In the genomic region with DNA sequence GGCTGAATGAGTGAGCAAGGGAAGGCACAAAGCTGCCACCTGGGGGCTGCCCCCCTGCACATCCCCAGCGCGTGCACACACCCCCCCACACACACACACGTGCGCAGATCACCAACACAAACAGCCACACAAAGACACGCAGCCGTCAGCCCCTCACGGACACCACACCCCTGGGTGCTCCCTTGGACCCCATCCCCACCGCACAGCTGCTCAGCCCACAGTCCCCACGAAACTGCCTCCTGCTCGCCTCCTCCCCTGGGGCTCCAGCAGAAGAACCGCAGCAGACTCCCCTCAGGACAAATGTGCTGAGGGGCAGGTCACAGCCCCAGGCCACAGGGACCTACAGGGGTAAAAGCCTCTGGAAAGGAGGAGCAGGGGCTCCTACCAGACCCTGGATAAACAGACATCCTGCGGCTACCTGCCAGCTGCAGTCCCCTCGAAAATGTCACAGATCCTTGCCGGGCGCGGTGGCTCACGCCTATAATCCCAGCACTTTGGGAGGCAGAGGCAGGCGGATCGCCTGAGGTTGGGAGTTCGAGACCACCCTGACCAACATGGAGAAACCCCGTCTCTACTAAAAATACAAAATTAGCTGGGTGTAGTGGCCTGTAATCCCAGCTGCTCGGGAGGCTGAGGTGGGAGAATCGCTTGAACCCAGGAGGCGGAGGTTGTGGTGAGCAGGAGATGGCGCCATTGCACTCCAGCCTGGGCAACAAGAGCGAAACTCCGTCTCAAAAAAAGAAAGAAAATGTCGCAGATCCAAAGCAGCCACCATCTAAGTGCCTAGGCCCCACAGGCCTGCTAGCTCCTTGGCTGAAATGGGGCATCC, we compare ENCODE assay signal across 9 cellular contexts. TPM values are rescaled to one million over a fixed set of nuclear protein-coding genes. Genes with fewer than 3 reads are reported as not detected.
DNase-seq lines count a peak whose midpoint lies in the region; ATAC-seq and TF ChIP-seq lines count a peak whose summit lies in the region.
"Had no signal": no experiment of that assay in that cellular context is flagged by ENCODE, and none has a peak within 500 bp of the region (broad histone marks: within the 10 kb centered on the region; RNA-seq: fewer than 3 reads in every experiment).

No MANE protein-coding gene starts in this region.

- peak overlapping the region; percentile 64 for H3K27ac Mint-ChIP-seq in central memory CD8-positive, alpha-beta T cell (ENCODE audit: low read depth)
- H3K27ac Mint-ChIP-seq in stimulated activated naive CD8-positive, alpha-beta T cell treated with anti-CD3 and anti-CD28 coated beads, Interleukin-15, amount 100 ng/mL, for 72 hours: peak overlapping the region in 1 of 2 donors; percentile 89
- H3K27ac Mint-ChIP-seq: mesothelial cell of epicardium had no signal

- H3K36me3 ChIP-seq in heart right ventricle: peaks cover 0 to 81% (median 54%) of the 10 kb centered on the region in 9 donors

- H3K27me3 Mint-ChIP-seq in central memory CD8-positive, alpha-beta T cell: no peaks in the 10 kb centered on the region
- no peaks in the 10 kb centered on the region for H3K27me3 Mint-ChIP-seq in stimulated activated naive CD8-positive, alpha-beta T cell treated with anti-CD3 and anti-CD28 coated beads, Interleukin-15, amount 100 ng/mL, for 72 hours

- H3K4me3 Mint-ChIP-seq in central memory CD8-positive, alpha-beta T cell: peak overlapping the region; percentile 13
- H3K4me3 Mint-ChIP-seq in stimulated activated naive CD8-positive, alpha-beta T cell treated with anti-CD3 and anti-CD28 coated beads, Interleukin-15, amount 100 ng/mL, for 72 hours: peak overlapping the region; percentile 20 to 51
- H3K4me3 Mint-ChIP-seq: mesothelial cell of epicardium had no signal

- no peaks in the 10 kb centered on the region for H3K9me3 Mint-ChIP-seq in central memory CD8-positive, alpha-beta T cell
- H3K9me3 Mint-ChIP-seq in stimulated activated naive CD8-positive, alpha-beta T cell treated with anti-CD3 and anti-CD28 coated beads, Interleukin-15, amount 100 ng/mL, for 72 hours: no peaks in the 10 kb centered on the region
- H3K9me3 Mint-ChIP-seq: mesothelial cell of epicardium had no signal

- TF ChIP-seq CTCF in heart right ventricle (IDR thresholded peaks at IDR 0.05): peak in 5 of 9 donors; percentile 16 to 38 (median 27)

- peak overlapping the region in 8 of 10 donors; percentile 44 to 96 (median 93) for H3K27ac ChIP-seq in heart right ventricle

- no peaks in the 10 kb centered on the region for H3K27me3 ChIP-seq in heart right ventricle

- peaks cover 46% of the 10 kb centered on the region for H3K4me1 Mint-ChIP-seq in central memory CD8-positive, alpha-beta T cell
- peaks cover 94% of the 10 kb centered on the region for H3K4me1 Mint-ChIP-seq in stimulated activated naive CD8-positive, alpha-beta T cell treated with anti-CD3 and anti-CD28 coated beads, Interleukin-15, amount 100 ng/mL, for 72 hours

- intact Hi-C loops in heart right ventricle (cut with DNase I): loop anchor here in 4 of 10 donors (2.0 to 10.0 kb wide), 6 partner anchors 44 to 222 kb away; partner anchors contain the start of genes NISCH (in 1 of the 4), TNNC1 (in 1 of the 4) and WDR82 (in 1 of the 4)
- intact Hi-C loops in Right ventricle myocardium superior (cut with DNase I): no loop called here

- H3K9me3 ChIP-seq in heart right ventricle: no peaks in the 10 kb centered on the region

- peaks cover 19 to 59% (median 48%) of the 10 kb centered on the region in 9 donors for H3K4me1 ChIP-seq in heart right ventricle

- ATAC-seq in heart right ventricle: no peak
- ATAC-seq in Right ventricle myocardium superior (ENCODE audit: poor library complexity): no peak
- no peak for ATAC-seq in central memory CD8-positive, alpha-beta T cell (replicated peaks; ENCODE audit: extremely low read depth, poor library complexity, severe bottlenecking)
- peak; percentile 4 for ATAC-seq in stimulated activated naive CD8-positive, alpha-beta T cell treated with anti-CD3 and anti-CD28 coated beads, Interleukin-15, amount 100 ng/mL, for 72 hours
- no peak for ATAC-seq in GM19452 (IDR thresholded peaks at IDR 0.05; ENCODE audit: unreplicated experiment)

- 85 to 89% methylated on average over 28 of the region's 28 CpGs for WGBS in heart right ventricle, 2 donors

- peak overlapping the region in 7 of 10 donors; percentile 1 to 49 (median 33) for H3K4me3 ChIP-seq in heart right ventricle

- peaks cover 36% of the 10 kb centered on the region for H3K36me3 Mint-ChIP-seq in central memory CD8-positive, alpha-beta T cell (ENCODE audit: insufficient read depth)

- DNase-seq in heart right ventricle (no peak), Right ventricle myocardium superior (no peak), NCI-H1417 treated with DMSO at 0.1 percent for 48 hours (lab: John Stamatoyannopoulos, UW) (no peak)
- no peak for DNase-seq in central memory CD8-positive, alpha-beta T cell (ENCODE audit: low spot score in 2 of 2)
- peak in 1 of 2 donors; percentile 46 for DNase-seq in stimulated activated naive CD8-positive, alpha-beta T cell treated with anti-CD3 and anti-CD28 coated beads, Interleukin-15, amount 100 ng/mL, for 72 hours
- DNase-seq: cortex of kidney, NCI-H187 treated with DMSO at 0.1 percent for 48 hours had no signal

RNA-seq across cellular contexts. Expression of gene TWF2, which starts 6.5 kb away (rescaled TPM):
- total RNA-seq in heart right ventricle: 100 to 1,000 TPM in 5 of 10 donors, 10 to 100 TPM in 5; 71.5 to 148 (median 99.1) TPM
- polyA plus RNA-seq in heart right ventricle: 10 to 100 TPM; 44.7 to 62.8 TPM
- 131 TPM for total RNA-seq in Right ventricle myocardium superior

RNA-seq across cellular contexts. Expression of gene TLR9, which starts 7.0 kb away (rescaled TPM):
- total RNA-seq in heart right ventricle (under 1 TPM in 8 of 10 donors, not detected in 2; 0.12 to 0.46 (median 0.30) TPM), Right ventricle myocardium superior (0.32 TPM)
- under 1 TPM in 1 of 2 donors, not detected in 1; 0.06 TPM for polyA plus RNA-seq in heart right ventricle

RNA-seq across cellular contexts. Expression of gene PPM1M, which starts 13.1 kb away (rescaled TPM):
- total RNA-seq in heart right ventricle (10 to 100 TPM in 2 of 10 donors, 1 to 10 TPM in 8; 5.2 to 17.6 (median 7.9) TPM), Right ventricle myocardium superior (8.4 TPM)
- polyA plus RNA-seq in heart right ventricle: 10 to 100 TPM in 1 of 2 donors, 1 to 10 TPM in 1; 6.4 to 11.1 TPM

RNA-seq across cellular contexts. Expression of gene ALAS1, which starts 34.5 kb away (rescaled TPM):
- total RNA-seq in heart right ventricle: 100 to 1,000 TPM; 117 to 233 (median 177) TPM
- 10 to 100 TPM; 55.2 to 98.4 TPM for polyA plus RNA-seq in heart right ventricle
- 160 TPM for total RNA-seq in Right ventricle myocardium superior

RNA-seq across cellular contexts. Expression of gene WDR82, which starts 46.0 kb away (rescaled TPM):
- total RNA-seq in heart right ventricle (10 to 100 TPM; 59.0 to 78.4 (median 71.6) TPM), Right ventricle myocardium superior (61.0 TPM)
- polyA plus RNA-seq in heart right ventricle: 10 to 100 TPM; 19.3 to 33.5 TPM
